ENCODE assay signal across 13 cellular contexts in genomic region chr2:88074854-88075292, GRCh38. TPM values are rescaled to one million over a fixed set of nuclear protein-coding genes. Genes with fewer than 3 reads are reported as not detected.
DNase-seq lines count a peak whose midpoint lies in the region; ATAC-seq and TF ChIP-seq lines count a peak whose summit lies in the region.
"Had no signal": no experiment of that assay in that cellular context is flagged by ENCODE, and none has a peak within 500 bp of the region (broad histone marks: within the 10 kb centered on the region; RNA-seq: fewer than 3 reads in every experiment).

No MANE protein-coding gene starts in this region.

- ATAC-seq in right cardiac atrium: no peak
- ATAC-seq in GM21515 (IDR thresholded peaks at IDR 0.05; ENCODE audit: unreplicated experiment): no peak
- ATAC-seq in HG03025 (IDR thresholded peaks at IDR 0.05; ENCODE audit: low FRiP score, unreplicated experiment): no peak
- ATAC-seq in HG03108 (IDR thresholded peaks at IDR 0.05; ENCODE audit: unreplicated experiment): no peak
- ATAC-seq: effector memory CD8-positive, alpha-beta T cell had no signal

- no peaks in the 10 kb centered on the region for H3K36me3 ChIP-seq in adipocyte (ENCODE audit: control insufficient read depth, insufficient read depth, low read length, severe bottlenecking)
- H3K36me3 ChIP-seq: upper lobe of left lung had no signal

- H3K27me3 ChIP-seq in adipocyte (replicated peaks; ENCODE audit: control insufficient read depth, insufficient read depth, low read length) (no peaks in the 10 kb centered on the region), right cardiac atrium (ENCODE audit: control insufficient read depth, insufficient read depth) (no peaks in the 10 kb centered on the region)
- H3K27me3 ChIP-seq: upper lobe of left lung had no signal

- no peaks in the 10 kb centered on the region for H3K9me3 ChIP-seq in adipocyte (ENCODE audit: control insufficient read depth, low read length)
- H3K9me3 ChIP-seq in right cardiac atrium (ENCODE audit: control insufficient read depth, low read length): no peaks in the 10 kb centered on the region
- H3K9me3 ChIP-seq: upper lobe of left lung had no signal

- no peak overlapping the region for H3K9ac ChIP-seq in adipocyte (ENCODE audit: low read length)

- peak overlapping the region; percentile 9 for H3K27ac ChIP-seq in right cardiac atrium (ENCODE audit: low read length)
- H3K27ac ChIP-seq: C4-2B, upper lobe of left lung had no signal

- no peak overlapping the region for H3K4me3 ChIP-seq in adipocyte (ENCODE audit: low read length)
- H3K4me3 ChIP-seq in right cardiac atrium (ENCODE audit: low read length): no peak overlapping the region
- H3K4me3 ChIP-seq: upper lobe of left lung had no signal

- no peak for TF ChIP-seq EP300 in Ishikawa (IDR thresholded peaks at IDR 0.05; ENCODE audit: borderline replicate concordance)

- peak; percentile 43 for DNase-seq in AG08395 (ENCODE audit: low spot score)
- peak; percentile 93 for DNase-seq in adipocyte (ENCODE audit: low read depth)
- DNase-seq in right cardiac atrium: no peak
- DNase-seq in stimulated activated CD4-positive, alpha-beta T cell treated with anti-CD3 and anti-CD28 coated beads, Interleukin-1b, Interleukin-23, amount 100 ng/mL, for 48 hours: no peak
- DNase-seq: activated naive CD4-positive, alpha-beta T cell treated with anti-CD3 and anti-CD28 coated beads for 36 hours; effector memory CD8-positive, alpha-beta T cell; upper lobe of left lung had no signal

- WGBS in right cardiac atrium: 58% methylated on average over 4 of the region's 4 CpGs

- intact Hi-C loops in right cardiac atrium (cut with DNase I): no loop called here

- TF ChIP-seq RAD21 in Ishikawa (IDR thresholded peaks at IDR 0.05; ENCODE audit: low read depth): no peak

- H3K4me1 ChIP-seq in adipocyte (ENCODE audit: control insufficient read depth, insufficient read depth, low read length) (no peaks in the 10 kb centered on the region), right cardiac atrium (ENCODE audit: control insufficient read depth, insufficient read depth, low read length) (no peaks in the 10 kb centered on the region)

TF ChIP-seq in Ishikawa, 13 proteins besides CTCF, POLR2A, EP300 and RAD21:
- TF ChIP-seq CEBPB (IDR thresholded peaks at IDR 0.05): 0 out of 2 replicates have a peak, but pooled peaks have one; percentile 28
- no peak for TF ChIP-seq TAF1 (IDR thresholded peaks at IDR 0.05; ENCODE audit: low read depth)

RNA-seq across cellular contexts. Expression of gene SMYD1, which starts 7.2 kb away (rescaled TPM):
- total RNA-seq in right cardiac atrium: 100 to 1,000 TPM; 147 to 198 (median 169) TPM
- polyA plus RNA-seq in right cardiac atrium: 96.1 TPM
- total RNA-seq: activated naive CD4-positive, alpha-beta T cell treated with anti-CD3 and anti-CD28 coated beads for 36 hours; posterior vena cava; upper lobe of left lung had no signal

RNA-seq across cellular contexts. Expression of gene KRCC1, which starts 19.3 kb away (rescaled TPM):
- 10 to 100 TPM; 24.6 to 27.4 (median 25.9) TPM for total RNA-seq in right cardiac atrium
- 31.6 TPM for polyA plus RNA-seq in right cardiac atrium

RNA-seq across cellular contexts. Expression of gene FABP1, which starts 53.0 kb away (rescaled TPM):
- total RNA-seq in right cardiac atrium: not detected
- polyA plus RNA-seq in right cardiac atrium: 1.1 TPM
- total RNA-seq: activated naive CD4-positive, alpha-beta T cell treated with anti-CD3 and anti-CD28 coated beads for 36 hours; posterior vena cava had no signal

RNA-seq across cellular contexts. Expression of gene RNU2-63P, which starts 58.5 kb away (rescaled TPM):
- total RNA-seq in right cardiac atrium: 1 to 10 TPM in 1 of 4 donors, not detected in 3; 5.2 TPM
- polyA plus RNA-seq in right cardiac atrium: not detected
- total RNA-seq: upper lobe of left lung had no signal

Comparison
In these comparisons a context has a peak if more than half of its experiments do, and no peak if none do; other contexts are left out.
1. DNase-seq: peak in AG08395 (single experiment) and adipocyte (single experiment); none in right cardiac atrium (0 of 3) and stimulated activated CD4-positive, alpha-beta T cell treated with anti-CD3 and anti-CD28 coated beads, Interleukin-1b, Interleukin-23, amount 100 ng/mL, for 48 hours (single experiment).